18 cellular contexts compared by ENCODE assay signal in genomic region chr14:52937306-52937705, GRCh38.
"Had no signal": no experiment of that assay in that cellular context is flagged by ENCODE, and none has a peak within 500 bp of the region (broad histone marks: within the 10 kb centered on the region; RNA-seq: fewer than 3 reads in every experiment).

No MANE protein-coding gene starts in this region.

- H3K9me3 ChIP-seq: right lobe of liver, suprapubic skin, uterus had no signal

- H3K27ac ChIP-seq: suprapubic skin, uterus had no signal

- H3K27ac Mint-ChIP-seq: activated B cell treated with CpG ODN at 0.5 μM for 24 hours; activated CD4-positive, alpha-beta T cell treated with anti-CD3 and anti-CD28 coated beads, Interleukin-2, amount 10 ng/mL, durations not matched to agents 7 days and 5 days; activated naive CD4-positive, alpha-beta T cell treated with anti-CD3 and anti-CD28 coated beads, Interleukin-2, amount 50 U/mL, for 24 hours; mesothelial cell of epicardium; neural progenitor cell; T-helper 17 cell had no signal

- H3K4me1 Mint-ChIP-seq: activated B cell treated with CpG ODN at 0.5 μM for 24 hours; activated CD4-positive, alpha-beta T cell treated with anti-CD3 and anti-CD28 coated beads, Interleukin-2, amount 10 ng/mL, durations not matched to agents 7 days and 5 days; activated naive CD4-positive, alpha-beta T cell treated with anti-CD3 and anti-CD28 coated beads, Interleukin-2, amount 50 U/mL, for 24 hours had no signal

- H3K4me3 Mint-ChIP-seq: activated B cell treated with CpG ODN at 0.5 μM for 24 hours; activated CD4-positive, alpha-beta T cell treated with anti-CD3 and anti-CD28 coated beads, Interleukin-2, amount 10 ng/mL, durations not matched to agents 7 days and 5 days; activated naive CD4-positive, alpha-beta T cell treated with anti-CD3 and anti-CD28 coated beads, Interleukin-2, amount 50 U/mL, for 24 hours; brain; mesothelial cell of epicardium; neural progenitor cell; T-helper 17 cell had no signal

- H3K36me3 Mint-ChIP-seq: activated naive CD4-positive, alpha-beta T cell treated with anti-CD3 and anti-CD28 coated beads, Interleukin-2, amount 50 U/mL, for 24 hours; mesothelial cell of epicardium had no signal

- H3K4me3 ChIP-seq: neural progenitor cell, right lobe of liver, suprapubic skin, uterus had no signal

- ATAC-seq: esophagus mucosa, left lobe of liver, right lobe of liver, T-helper 17 cell had no signal

- H3K36me3 ChIP-seq: neural progenitor cell, right lobe of liver, suprapubic skin, uterus had no signal

- H3K27me3 Mint-ChIP-seq: brain had no signal

- DNase-seq: activated B cell treated with CpG ODN at 0.5 μM for 24 hours; activated CD4-positive, alpha-beta T cell treated with anti-CD3 and anti-CD28 coated beads, Interleukin-2, amount 10 ng/mL, durations not matched to agents 7 days and 5 days; activated T-cell treated with anti-CD3 and anti-CD28 coated beads, Interleukin-2, amount 50 U/mL, for 1 hour; amniotic stem cell; foreskin fibroblast; posterior cingulate gyrus; right lobe of liver; stimulated activated CD4-positive, alpha-beta T cell treated with anti-CD3 and anti-CD28 coated beads, Interleukin-12 subunit alpha, Interleukin-12 subunit beta, amount 100 ng/mL, for 4 hours; stimulated activated naive CD4-positive, alpha-beta T cell treated with Interleukin-2 at 50 U/mL for 16 hours; T-helper 17 cell; uterus had no signal

- H3K9me3 Mint-ChIP-seq: activated B cell treated with CpG ODN at 0.5 μM for 24 hours; activated CD4-positive, alpha-beta T cell treated with anti-CD3 and anti-CD28 coated beads, Interleukin-2, amount 10 ng/mL, durations not matched to agents 7 days and 5 days; activated naive CD4-positive, alpha-beta T cell treated with anti-CD3 and anti-CD28 coated beads, Interleukin-2, amount 50 U/mL, for 24 hours; brain; mesothelial cell of epicardium; neural progenitor cell had no signal

- H3K4me1 ChIP-seq: suprapubic skin had no signal

- H3K27me3 ChIP-seq: neural progenitor cell, right lobe of liver, suprapubic skin, uterus had no signal
